27 cellular contexts compared by ENCODE assay signal in genomic region chr4:612052-612748, GRCh38. TPM values are rescaled to one million over a fixed set of nuclear protein-coding genes. Genes with fewer than 3 reads are reported as not detected.
"Had no signal": no experiment of that assay in that cellular context is flagged by ENCODE, and none has a peak within 500 bp of the region (broad histone marks: within the 10 kb centered on the region; RNA-seq: fewer than 3 reads in every experiment).

No MANE protein-coding gene starts in this region.

- ATAC-seq: activated naive CD4-positive, alpha-beta T cell treated with anti-CD3 and anti-CD28 coated beads, Interleukin-2, amount 50 U/mL, for 72 hours; foreskin keratinocyte; left lung had no signal

- H3K4me1 ChIP-seq: adrenal gland, foreskin keratinocyte, left lung, right lobe of liver, thyroid gland, uterus had no signal

- H3K27ac Mint-ChIP-seq: activated B cell treated with CpG ODN at 0.5 μM for 24 hours; activated CD4-positive, alpha-beta memory T cell treated with anti-CD3 and anti-CD28 coated beads for 36 hours; activated naive CD4-positive, alpha-beta T cell treated with anti-CD3 and anti-CD28 coated beads, Interleukin-2, amount 50 U/mL, for 72 hours; stimulated activated memory B cell treated with anti-CD40 and anti-IgM and Interleukin-4, amounts not matched to agents 10 μg/mL and 1 μg/mL and 100 μg/mL, for 72 hours; T-helper 2 cell treated with Interferon-gamma antibody and Interleukin-4, amounts not matched to agents 5 μg/mL and 100 μg/mL, for 36 hours had no signal

- H3K4me1 Mint-ChIP-seq: activated B cell treated with CpG ODN at 0.5 μM for 24 hours; neural crest cell; stimulated activated memory B cell treated with anti-CD40 and anti-IgM and Interleukin-4, amounts not matched to agents 10 μg/mL and 1 μg/mL and 100 μg/mL, for 72 hours had no signal

- H3K27ac ChIP-seq: adrenal gland, foreskin keratinocyte, left lung, right lobe of liver, SK-N-MC, thyroid gland, uterus had no signal

- H3K27me3 ChIP-seq: right lobe of liver, thyroid gland, uterus had no signal

- H3K4me3 Mint-ChIP-seq: activated B cell treated with CpG ODN at 0.5 μM for 24 hours; activated CD4-positive, alpha-beta memory T cell treated with anti-CD3 and anti-CD28 coated beads for 36 hours; neural crest cell; stimulated activated memory B cell treated with anti-CD40 and anti-IgM and Interleukin-4, amounts not matched to agents 10 μg/mL and 1 μg/mL and 100 μg/mL, for 72 hours; T-helper 2 cell treated with Interferon-gamma antibody and Interleukin-4, amounts not matched to agents 5 μg/mL and 100 μg/mL, for 36 hours had no signal

- H3K9me3 Mint-ChIP-seq: activated B cell treated with CpG ODN at 0.5 μM for 24 hours; activated CD4-positive, alpha-beta memory T cell treated with anti-CD3 and anti-CD28 coated beads for 36 hours had no signal

- H3K36me3 Mint-ChIP-seq: activated CD4-positive, alpha-beta memory T cell treated with anti-CD3 and anti-CD28 coated beads for 36 hours; activated naive CD4-positive, alpha-beta T cell treated with anti-CD3 and anti-CD28 coated beads, Interleukin-2, amount 50 U/mL, for 72 hours; stimulated activated memory B cell treated with anti-CD40 and anti-IgM and Interleukin-4, amounts not matched to agents 10 μg/mL and 1 μg/mL and 100 μg/mL, for 72 hours had no signal

- H3K36me3 ChIP-seq: adrenal gland, left lung, right lobe of liver, thyroid gland, uterus had no signal

- DNase-seq: activated B cell treated with CpG ODN at 0.5 μM for 24 hours; activated CD4-positive, alpha-beta memory T cell treated with anti-CD3 and anti-CD28 coated beads for 36 hours; activated CD4-positive, alpha-beta T cell treated with anti-CD3 and anti-CD28 coated beads for 4 hours; activated gamma-delta T cell; activated T-cell treated with anti-CD3 and anti-CD28 coated beads, Interleukin-2, amount 50 U/mL, for 1 hour; dermis blood vessel endothelial cell; foreskin keratinocyte; hippocampal formation; left lung; stimulated activated CD4-positive, alpha-beta T cell treated with anti-CD3 and anti-CD28 coated beads, Interleukin-4, amount 100 ng/mL, for 24 hours; thyroid gland; uterus had no signal

- H3K9me3 ChIP-seq: adrenal gland, left lung, right lobe of liver, thyroid gland, uterus had no signal

- H3K4me3 ChIP-seq: adrenal gland, left lung, right lobe of liver, SK-N-MC, smooth muscle cell, thyroid gland, uterus had no signal

- FAIRE-seq: islet of Langerhans had no signal

RNA-seq across cellular contexts. Expression of gene PDE6B, which starts 13.2 kb away (rescaled TPM):
- total RNA-seq: bronchial epithelial cell, osteoblast had no signal
- polyA plus RNA-seq: fibroblast of lung had no signal

RNA-seq across cellular contexts. Expression of gene TMEM271, which starts 36.1 kb away (rescaled TPM):
- total RNA-seq: activated B cell treated with CpG ODN at 0.5 μM for 24 hours; activated CD4-positive, alpha-beta memory T cell treated with anti-CD3 and anti-CD28 coated beads for 36 hours; activated naive CD4-positive, alpha-beta T cell treated with anti-CD3 and anti-CD28 coated beads, Interleukin-2, amount 50 U/mL, for 72 hours; bronchial epithelial cell; dermis blood vessel endothelial cell; epithelial cell of proximal tubule; fibroblast of lung; foreskin keratinocyte; left lung; mononuclear cell; osteoblast; pulmonary artery endothelial cell; right lobe of liver; smooth muscle cell; thyroid gland; uterus had no signal
- polyA plus RNA-seq: fibroblast of lung, foreskin keratinocyte, smooth muscle cell had no signal
